Comparison of ENCODE assay signal across 24 cellular contexts in the genomic region with DNA sequence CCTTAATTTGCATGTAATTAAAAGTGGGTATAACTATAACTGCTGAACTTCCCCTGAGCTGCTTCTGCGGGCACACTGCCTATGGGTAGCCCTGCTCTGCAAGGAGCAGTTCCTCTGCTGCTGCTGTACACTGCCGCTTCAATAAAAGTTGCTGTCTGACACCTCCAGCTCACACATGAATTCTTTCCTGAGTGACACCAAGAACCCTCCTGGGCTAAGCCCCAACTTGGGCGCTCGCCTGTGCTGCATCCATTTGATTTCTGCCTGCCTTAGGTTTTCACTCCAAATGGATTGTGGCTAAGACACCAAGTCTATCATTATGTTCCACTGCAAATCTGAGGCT.
DNase-seq lines count a peak whose midpoint lies in the region; ATAC-seq and TF ChIP-seq lines count a peak whose summit lies in the region.
"Had no signal": no experiment of that assay in that cellular context is flagged by ENCODE, and none has a peak within 500 bp of the region (broad histone marks: within the 10 kb centered on the region; RNA-seq: fewer than 3 reads in every experiment).

No MANE protein-coding gene starts in this region.

- H3K4me1 ChIP-seq in left lung = peaks cover 0 to 17% of the 10 kb centered on the region in 2 donors
- H3K4me1 ChIP-seq in heart right ventricle = peaks cover 0 to 34% (median 0%) of the 10 kb centered on the region in 9 donors
- H3K4me1 ChIP-seq: A549 had no signal

- H3K4me1 Mint-ChIP-seq in dendritic cell treated with granulocyte-macrophage colony-stimulating factor and Interleukin-4, amounts not matched to agents 40 ng/mL and 50 ng/mL, for 4 days (ENCODE audit: low read depth) = peaks cover 42% of the 10 kb centered on the region
- H3K4me1 Mint-ChIP-seq: GM23338 had no signal

- H3K9me3 Mint-ChIP-seq in dendritic cell treated with granulocyte-macrophage colony-stimulating factor and Interleukin-4, amounts not matched to agents 40 ng/mL and 50 ng/mL, for 4 days = no peaks in the 10 kb centered on the region
- H3K9me3 Mint-ChIP-seq: CD8-positive, alpha-beta T cell had no signal

- H3K4me3 Mint-ChIP-seq in dendritic cell treated with granulocyte-macrophage colony-stimulating factor and Interleukin-4, amounts not matched to agents 40 ng/mL and 50 ng/mL, for 4 days = no peak overlapping the region
- H3K4me3 Mint-ChIP-seq: CD8-positive, alpha-beta T cell; GM23338; H9 had no signal

- no peaks in the 10 kb centered on the region for H3K36me3 Mint-ChIP-seq in dendritic cell treated with granulocyte-macrophage colony-stimulating factor and Interleukin-4, amounts not matched to agents 40 ng/mL and 50 ng/mL, for 4 days (ENCODE audit: low read depth)
- H3K36me3 Mint-ChIP-seq: CD8-positive, alpha-beta T cell had no signal

- intact Hi-C loops in dendritic cell treated with granulocyte-macrophage colony-stimulating factor and Interleukin-4, amounts not matched to agents 40 ng/mL and 50 ng/mL, for 4 days (cut with micrococcal nuclease) = no loop called here
- intact Hi-C loops in left lung (cut with DNase I) (no loop called here), heart right ventricle (cut with DNase I) (loop anchor here in 7 of 10 donors (5.0 to 10.0 kb wide), 7 partner anchors 543 to 856 kb away; a partner anchor contains a TSS)

- H3K27me3 ChIP-seq in left lung (no peaks in the 10 kb centered on the region), heart right ventricle (no peaks in the 10 kb centered on the region)

- H3K27me3 Mint-ChIP-seq in dendritic cell treated with granulocyte-macrophage colony-stimulating factor and Interleukin-4, amounts not matched to agents 40 ng/mL and 50 ng/mL, for 4 days = no peaks in the 10 kb centered on the region

- no peak overlapping the region for H3K4me3 ChIP-seq in left lung
- H3K4me3 ChIP-seq in heart right ventricle = no peak overlapping the region
- H3K4me3 ChIP-seq: A549, GM23338, K562, PC-9, SK-N-MC had no signal

- in situ Hi-C loops in ACHN (cut with HindIII; ENCODE audit: low pct_ligation_motif_present, low pct_unique_long_range_greater_than_20kb, low sequenced_read_pairs) = no loop called here
- in situ Hi-C loops in KBM-7 (cut with MboI; ENCODE audit: low pct_unique_long_range_greater_than_20kb, low sequenced_read_pairs) = no loop called here

- TF ChIP-seq CTCF in left lung (IDR thresholded peaks at IDR 0.05) (no peak), heart right ventricle (IDR thresholded peaks at IDR 0.05) (no peak)

- peak; percentile 4 for ATAC-seq in left lung
- no peak for ATAC-seq in heart right ventricle
- ATAC-seq: CD8-positive, alpha-beta T cell had no signal

- 97 to 99% methylated on average over 4 of the region's 4 CpGs for WGBS in heart right ventricle, 2 donors

- H3K9me3 ChIP-seq in left lung (no peaks in the 10 kb centered on the region), heart right ventricle (no peaks in the 10 kb centered on the region)
- H3K9me3 ChIP-seq: A549, Caco-2 had no signal

- H3K27ac ChIP-seq in left lung (no peak overlapping the region), heart right ventricle (peak overlapping the region in 1 of 10 donors; percentile 2)
- H3K27ac ChIP-seq: PC-9, SK-N-MC had no signal

- DNase-seq in NAMALWA (ENCODE audit: low spot score) (peak; percentile 64), left lung (no peak), ureter (ENCODE audit: low spot score) (peak; percentile 20), ACHN (no peak), medulla oblongata (ENCODE audit: extremely low spot score) (no peak), heart right ventricle (no peak), KBM-7 (no peak)
- DNase-seq: C1 segment of cervical spinal cord; CD8-positive, alpha-beta T cell; DMS 273 treated with DMSO at 0.1 percent for 48 hours; DMS79 treated with DMSO at 0.1 percent for 48 hours; H9; NCI-H2029; NCI-H446; NCI-H524 treated with DMSO at 0.1 percent for 48 hours; NCI-H774; SHP77 treated with DMSO at 0.1 percent for 48 hours had no signal

- no peaks in the 10 kb centered on the region for H3K36me3 ChIP-seq in left lung
- H3K36me3 ChIP-seq in heart right ventricle = no peaks in the 10 kb centered on the region

- peak overlapping the region; percentile 30 for H3K27ac Mint-ChIP-seq in dendritic cell treated with granulocyte-macrophage colony-stimulating factor and Interleukin-4, amounts not matched to agents 40 ng/mL and 50 ng/mL, for 4 days
- H3K27ac Mint-ChIP-seq: CD8-positive, alpha-beta T cell; GM23338; H9 had no signal

Comparison
In these comparisons a context has a peak if more than half of its experiments do, and no peak if none do; other contexts are left out.
1. DNase-seq: peak in NAMALWA (single experiment) and ureter (single experiment); none in left lung (0 of 2), ACHN (single experiment), medulla oblongata (single experiment), heart right ventricle (0 of 2) and KBM-7 (single experiment).
2. intact Hi-C loops: an anchor here in heart right ventricle (5.0 to 10.0 kb wide); none called in dendritic cell treated with granulocyte-macrophage colony-stimulating factor and Interleukin-4, amounts not matched to agents 40 ng/mL and 50 ng/mL, for 4 days and left lung.